Comparison of ENCODE assay signal across 1 cellular context in the genomic region with DNA sequence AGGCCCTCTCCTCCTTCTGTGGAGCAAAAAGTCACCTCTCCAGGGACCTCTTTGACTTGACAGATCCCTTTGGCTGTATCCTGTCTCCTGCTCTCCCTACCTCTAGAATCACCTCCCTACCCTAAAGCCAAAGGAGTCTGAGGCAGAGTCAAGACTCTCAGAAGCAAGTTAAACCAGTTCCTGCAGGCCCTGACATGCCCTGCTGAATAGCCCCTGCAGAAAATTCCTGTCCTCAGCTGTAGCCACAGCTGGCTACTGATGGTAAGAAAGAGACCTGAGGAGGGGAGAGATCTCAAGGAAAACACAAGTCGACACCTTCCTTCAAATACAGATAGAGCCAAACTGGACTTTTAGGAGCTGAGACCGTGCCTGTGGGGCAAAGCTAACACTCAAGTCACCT.
TF ChIP-seq lines count a peak whose summit lies in the region.

No MANE protein-coding gene starts in this region.

TF ChIP-seq in IMR-90, 13 proteins besides CTCF, POLR2A, EP300 and RAD21:
- no peak for TF ChIP-seq MAZ (IDR thresholded peaks at IDR 0.05; ENCODE audit: borderline replicate concordance, low read depth, low read length)
- no peak for TF ChIP-seq RFX5 (IDR thresholded peaks at IDR 0.05; ENCODE audit: low read depth, low read length)
- no peak for TF ChIP-seq CEBPB (IDR thresholded peaks at IDR 0.05; ENCODE audit: low read depth, low read length)
- no peak for TF ChIP-seq NFE2L2 (IDR thresholded peaks at IDR 0.05; ENCODE audit: low read depth, low read length)
- no peak for TF ChIP-seq MAFK (IDR thresholded peaks at IDR 0.05; ENCODE audit: low read depth, low read length)
- TF ChIP-seq USF2 (IDR thresholded peaks at IDR 0.05; ENCODE audit: low read depth, low read length), result no peak
- no peak for TF ChIP-seq CHD1 (IDR thresholded peaks at IDR 0.05; ENCODE audit: low read depth, low read length)
- no peak for TF ChIP-seq ELK1 (IDR thresholded peaks at IDR 0.05; ENCODE audit: borderline replicate concordance, low read depth, low read length)
- no peak for TF ChIP-seq MXI1 (IDR thresholded peaks at IDR 0.05; ENCODE audit: borderline replicate concordance, low read depth, low read length)
- TF ChIP-seq FOS (IDR thresholded peaks at IDR 0.05; ENCODE audit: low read depth, low read length), result no peak
- no peak for TF ChIP-seq BHLHE40 (IDR thresholded peaks at IDR 0.05; ENCODE audit: low read depth, low read length)
- TF ChIP-seq SMC3 (IDR thresholded peaks at IDR 0.05; ENCODE audit: low read depth, low read length), result no peak
- no peak for TF ChIP-seq RCOR1 (IDR thresholded peaks at IDR 0.05; ENCODE audit: insufficient replicate concordance, low read length)
